12 cellular contexts compared by ENCODE assay signal in the genomic region with DNA sequence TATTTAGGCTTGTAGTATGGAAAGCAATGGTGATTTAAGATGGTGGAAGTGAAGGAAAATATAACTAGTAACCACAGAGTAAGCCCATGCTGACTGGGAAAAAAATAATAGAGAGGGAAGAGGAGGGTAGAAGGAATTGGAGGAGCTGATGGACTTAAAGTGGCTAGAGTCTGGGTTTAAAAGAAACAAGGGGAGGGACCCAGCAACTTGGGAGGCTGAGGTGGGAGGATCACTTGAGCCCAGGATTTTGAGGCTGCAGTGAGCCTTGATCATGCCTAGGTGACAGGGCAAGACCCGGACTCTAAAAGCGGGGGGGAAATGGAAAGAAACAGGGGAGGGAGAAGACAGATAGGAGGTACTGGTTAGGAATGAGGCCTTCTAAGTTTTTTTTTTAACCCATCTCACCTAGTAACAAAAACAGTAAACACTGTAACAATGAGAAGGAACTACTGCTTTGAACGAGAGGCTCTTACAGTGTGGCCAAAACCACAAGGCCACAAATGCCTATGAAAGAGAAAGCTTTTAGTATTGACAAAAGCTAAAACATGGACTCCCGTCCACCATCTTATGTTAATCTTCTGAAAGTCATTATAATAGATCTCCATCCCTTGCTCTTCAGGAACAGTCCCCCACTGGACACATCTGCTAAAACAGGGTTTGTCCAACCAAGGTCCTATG. TPM values are rescaled to one million over a fixed set of nuclear protein-coding genes. Genes with fewer than 3 reads are reported as not detected.
DNase-seq lines count a peak whose midpoint lies in the region; ATAC-seq and TF ChIP-seq lines count a peak whose summit lies in the region.
"Had no signal": no experiment of that assay in that cellular context is flagged by ENCODE, and none has a peak within 500 bp of the region (broad histone marks: within the 10 kb centered on the region; RNA-seq: fewer than 3 reads in every experiment).

No MANE protein-coding gene starts in this region.

- H3K36me3 Mint-ChIP-seq in activated B cell treated with CpG ODN at 0.5 μM for 24 hours (ENCODE audit: low read depth) = no peaks in the 10 kb centered on the region

- TF ChIP-seq CTCF in activated B cell treated with CpG ODN at 0.5 μM for 24 hours (IDR thresholded peaks at IDR 0.05) = no peak
- no peak for TF ChIP-seq CTCF in foreskin fibroblast (IDR thresholded peaks at IDR 0.05; ENCODE audit: low read depth, low read length)

- intact Hi-C loops in activated B cell treated with CpG ODN at 0.5 μM for 24 hours (cut with micrococcal nuclease) = no loop called here

- ATAC-seq in GM18502 (IDR thresholded peaks at IDR 0.05; ENCODE audit: poor library complexity, unreplicated experiment) (peak; percentile 70), GM21381 (IDR thresholded peaks at IDR 0.05; ENCODE audit: unreplicated experiment) (peak; percentile 59), HG03342 (IDR thresholded peaks at IDR 0.05; ENCODE audit: unreplicated experiment) (peak; percentile 73), activated B cell treated with CpG ODN at 0.5 μM for 24 hours (ENCODE audit: low read depth) (peak; percentile 26), GM19324 (IDR thresholded peaks at IDR 0.05; ENCODE audit: low FRiP score, unreplicated experiment) (no peak)
- ATAC-seq: heart right ventricle had no signal

- H3K9me3 Mint-ChIP-seq in activated B cell treated with CpG ODN at 0.5 μM for 24 hours = peaks cover 1% of the 10 kb centered on the region

- no peak overlapping the region for H3K4me3 Mint-ChIP-seq in activated B cell treated with CpG ODN at 0.5 μM for 24 hours

- H3K27me3 Mint-ChIP-seq in activated B cell treated with CpG ODN at 0.5 μM for 24 hours = no peaks in the 10 kb centered on the region

- peaks cover 48% of the 10 kb centered on the region for H3K4me1 Mint-ChIP-seq in activated B cell treated with CpG ODN at 0.5 μM for 24 hours

- DNase-seq in activated B cell treated with CpG ODN at 0.5 μM for 24 hours (no peak), foreskin fibroblast (no peak), NCI-H2227 treated with DMSO at 0.1 percent for 48 hours (lab: John Stamatoyannopoulos, UW) (no peak), NCI-H2196 treated with DMSO at 0.1 percent for 48 hours (lab: John Stamatoyannopoulos, UW; ENCODE audit: unreplicated experiment) (no peak)
- DNase-seq: activated CD8-positive, alpha-beta memory T cell treated with anti-CD3 and anti-CD28 coated beads, Interleukin-2, amount 50 U/mL, for 48 hours; Caco-2; heart right ventricle; SHP77 had no signal

- H3K4me3 ChIP-seq in foreskin fibroblast (ENCODE audit: low read depth in 1 of 2, low read length in 2 of 2) = no peak overlapping the region
- H3K4me3 ChIP-seq: heart right ventricle had no signal

- POLR2A ChIA-PET in activated B cell treated with CpG ODN at 0.5 μM for 24 hours (lab: Charles Lee) = interaction anchor here (0.7 to 1.1 kb wide), 4 partner anchors 27 to 454 kb away, joined by 3 to 5 read pairs (median 4); partner anchors contain the start of genes DCAF17 and METTL8

- CTCF ChIA-PET in activated B cell treated with CpG ODN at 0.5 μM for 24 hours (lab: Charles Lee) = interaction anchor here (2.0 kb wide), 1 partner anchor 9 kb away, joined by 7 read pairs; no protein-coding TSS in a partner anchor

- H3K27ac Mint-ChIP-seq in activated B cell treated with CpG ODN at 0.5 μM for 24 hours = peak overlapping the region; percentile 72

RNA-seq across cellular contexts. Expression of gene METTL8, which starts 26.6 kb away (rescaled TPM):
- total RNA-seq in activated B cell treated with CpG ODN at 0.5 μM for 24 hours = 16.5 and 22.9 TPM in 2 replicates

RNA-seq across cellular contexts. Expression of gene DCAF17, which starts 26.9 kb away (rescaled TPM):
- 23.1 and 23.5 TPM in 2 replicates for total RNA-seq in activated B cell treated with CpG ODN at 0.5 μM for 24 hours
